In genomic region chr3:11558002-11558401, GRCh38 we compare ENCODE assay signal across 9 cellular contexts.
DNase-seq lines count a peak whose midpoint lies in the region; ATAC-seq, FAIRE-seq and TF ChIP-seq lines count a peak whose summit lies in the region.
"Had no signal": no experiment of that assay in that cellular context is flagged by ENCODE, and none has a peak within 500 bp of the region (broad histone marks: within the 10 kb centered on the region; RNA-seq: fewer than 3 reads in every experiment).

No MANE protein-coding gene starts in this region.

- DNase-seq in AG08395 (ENCODE audit: low spot score) = peak; percentile 81
- DNase-seq in HPDE6-E6E7 (ENCODE audit: extremely low spot score) = peak; percentile 55
- DNase-seq in bronchial epithelial cell (ENCODE audit: low read depth) = peak; percentile 93
- no peak for DNase-seq in putamen (ENCODE audit: low spot score)
- no peak for DNase-seq in BE2C
- DNase-seq: activated effector memory CD4-positive, alpha-beta T cell treated with anti-CD3 and anti-CD28 coated beads, Interleukin-2, amount 50 U/mL, for 16 hours had no signal

- H3K4me3 ChIP-seq in bronchial epithelial cell (ENCODE audit: low read depth, low read length) = no peak overlapping the region
- no peak overlapping the region for H3K4me3 ChIP-seq in muscle layer of colon (ENCODE audit: low read depth in 1 of 2, low read length in 2 of 2)
- H3K4me3 ChIP-seq in BE2C (ENCODE audit: low read depth, low read length) = no peak overlapping the region

- H3K36me3 ChIP-seq in bronchial epithelial cell (ENCODE audit: control insufficient read depth, insufficient read depth, low read length) = peaks cover 28% of the 10 kb centered on the region
- peaks cover 7% of the 10 kb centered on the region for H3K36me3 ChIP-seq in muscle layer of colon (ENCODE audit: insufficient read depth, low read length)
- peaks cover 2% of the 10 kb centered on the region; the same call in 1 of the 2 replicates for H3K36me3 ChIP-seq in BE2C

- peak overlapping the region; percentile 56 for H3K27ac ChIP-seq in muscle layer of colon (ENCODE audit: low read depth, low read length)

- H3K27me3 ChIP-seq in bronchial epithelial cell (ENCODE audit: control insufficient read depth, insufficient read depth, low read length) (no peaks in the 10 kb centered on the region), muscle layer of colon (ENCODE audit: control insufficient read depth in 1 of 2, insufficient read depth in 2 of 2, low read length in 2 of 2) (no peaks in the 10 kb centered on the region), BE2C (no peaks in the 10 kb centered on the region)

- no peaks in the 10 kb centered on the region for H3K9me3 ChIP-seq in muscle layer of colon (ENCODE audit: low read length)
- no peaks in the 10 kb centered on the region for H3K9me3 ChIP-seq in BE2C

- no peak for ATAC-seq in HG02840 (IDR thresholded peaks at IDR 0.05; ENCODE audit: low FRiP score, unreplicated experiment)
- ATAC-seq in HG02852 (IDR thresholded peaks at IDR 0.05; ENCODE audit: unreplicated experiment) = no peak

- no peak overlapping the region for H3K9ac ChIP-seq in muscle layer of colon (ENCODE audit: low read length)

- TF ChIP-seq CTCF in bronchial epithelial cell (IDR thresholded peaks at IDR 0.05; ENCODE audit: insufficient read depth, low read length, severe bottlenecking) (no peak), BE2C (IDR thresholded peaks at IDR 0.05; ENCODE audit: low read depth, low read length) (no peak)

- peaks cover 75% of the 10 kb centered on the region for H3K4me1 ChIP-seq in muscle layer of colon (ENCODE audit: insufficient read depth, low read length)
- no peaks in the 10 kb centered on the region for H3K4me1 ChIP-seq in BE2C

- peak; percentile 97 for FAIRE-seq in bronchial epithelial cell (lab: Jason Lieb, UNC)

Comparison
In these comparisons a context has a peak if more than half of its experiments do, and no peak if none do; other contexts are left out.
1. DNase-seq: peak in AG08395 (single experiment), HPDE6-E6E7 (single experiment) and bronchial epithelial cell (single experiment); none in putamen (single experiment) and BE2C (single experiment).